8 cellular contexts compared by ENCODE assay signal in genomic region chr13:44055741-44056140, GRCh38.
DNase-seq lines count a peak whose midpoint lies in the region; ATAC-seq, FAIRE-seq and TF ChIP-seq lines count a peak whose summit lies in the region.
"Not testable (repeated sequence)": the region's sequence is repeated elsewhere in the genome, so short reads cannot be mapped to it uniquely, and the experiment has no call there.

No MANE protein-coding gene starts in this region.

- POLR2A ChIA-PET in Caco-2 (lab: Charles Lee), result not testable (repeated sequence)

- not testable (repeated sequence) for H3K9me3 Mint-ChIP-seq in Caco-2 (ENCODE audit: unreplicated experiment); activated T-cell treated with anti-CD3 and anti-CD28 coated beads, Interleukin-2, amount 50 U/mL, for 72 hours; stimulated activated naive CD8-positive, alpha-beta T cell treated with anti-CD3 and anti-CD28 coated beads, Interleukin-15, amount 100 ng/mL, for 72 hours

- H3K27ac Mint-ChIP-seq in Caco-2 (ENCODE audit: unreplicated experiment), result peak overlapping the region; percentile 19
- H3K27ac Mint-ChIP-seq in activated T-cell treated with anti-CD3 and anti-CD28 coated beads, Interleukin-2, amount 50 U/mL, for 72 hours, result not testable (repeated sequence)
- peak overlapping the region in 1 of 2 donors; percentile 32 for H3K27ac Mint-ChIP-seq in stimulated activated naive CD8-positive, alpha-beta T cell treated with anti-CD3 and anti-CD28 coated beads, Interleukin-15, amount 100 ng/mL, for 72 hours

- H3K36me3 Mint-ChIP-seq in Caco-2 (ENCODE audit: insufficient read depth, unreplicated experiment); activated T-cell treated with anti-CD3 and anti-CD28 coated beads, Interleukin-2, amount 50 U/mL, for 72 hours (ENCODE audit: insufficient read depth in 2 of 2): not testable (repeated sequence)

- peaks cover 37% of the 10 kb centered on the region for H3K4me1 Mint-ChIP-seq in Caco-2 (ENCODE audit: low read depth, unreplicated experiment)
- not testable (repeated sequence) for H3K4me1 Mint-ChIP-seq in activated T-cell treated with anti-CD3 and anti-CD28 coated beads, Interleukin-2, amount 50 U/mL, for 72 hours (ENCODE audit: low read depth)
- peaks cover 11% of the 10 kb centered on the region for H3K4me1 Mint-ChIP-seq in stimulated activated naive CD8-positive, alpha-beta T cell treated with anti-CD3 and anti-CD28 coated beads, Interleukin-15, amount 100 ng/mL, for 72 hours

- not testable (repeated sequence) for H3K27ac ChIP-seq in osteoblast (ENCODE audit: low read depth, low read length)

- not testable (repeated sequence) for FAIRE-seq in bronchial epithelial cell (lab: Jason Lieb, UNC)

- not testable (repeated sequence) for H4K20me1 ChIP-seq in osteoblast (ENCODE audit: insufficient read depth, low read length)

- H3K27me3 Mint-ChIP-seq in Caco-2 (ENCODE audit: insufficient read depth, unreplicated experiment), result not testable (repeated sequence)
- peaks cover 43% of the 10 kb centered on the region for H3K27me3 Mint-ChIP-seq in activated T-cell treated with anti-CD3 and anti-CD28 coated beads, Interleukin-2, amount 50 U/mL, for 72 hours (ENCODE audit: low read depth)
- H3K27me3 Mint-ChIP-seq in stimulated activated naive CD8-positive, alpha-beta T cell treated with anti-CD3 and anti-CD28 coated beads, Interleukin-15, amount 100 ng/mL, for 72 hours, result peaks cover 42% of the 10 kb centered on the region

- BruUV-seq in Caco-2 (replicated peaks; lab: Mats Ljungman, UMichigan), result not testable (repeated sequence)

- H3K79me2 ChIP-seq in osteoblast (ENCODE audit: insufficient read depth, low read length), result not testable (repeated sequence)

- H3K36me3 ChIP-seq in Caco-2 (ENCODE audit: control insufficient read depth, insufficient read depth, low read length); bronchial epithelial cell (ENCODE audit: control insufficient read depth, insufficient read depth, low read length); osteoblast (ENCODE audit: insufficient read depth, low read length): not testable (repeated sequence)

- not testable (repeated sequence) for H3K9me3 ChIP-seq in Caco-2; osteoblast (ENCODE audit: low read depth, low read length)

- intact Hi-C loops in Caco-2 (cut with micrococcal nuclease; ENCODE audit: unreplicated experiment); left cardiac atrium (cut with DNase I): not testable (repeated sequence)

- H3K27me3 ChIP-seq in Caco-2 (replicated peaks; ENCODE audit: control insufficient read depth, insufficient read depth, low read length); bronchial epithelial cell (ENCODE audit: control insufficient read depth, insufficient read depth, low read length); osteoblast (ENCODE audit: insufficient read depth, low read length): not testable (repeated sequence)

- H3K4me3 Mint-ChIP-seq in Caco-2 (ENCODE audit: unreplicated experiment), result peak overlapping the region; percentile 21
- peak overlapping the region; percentile 13 to 37 for H3K4me3 Mint-ChIP-seq in activated T-cell treated with anti-CD3 and anti-CD28 coated beads, Interleukin-2, amount 50 U/mL, for 72 hours
- H3K4me3 Mint-ChIP-seq in stimulated activated naive CD8-positive, alpha-beta T cell treated with anti-CD3 and anti-CD28 coated beads, Interleukin-15, amount 100 ng/mL, for 72 hours, result peak overlapping the region; percentile 17 to 53

- peaks cover 48% of the 10 kb centered on the region for H3K4me1 ChIP-seq in Caco-2
- peaks cover 13% of the 10 kb centered on the region for H3K4me1 ChIP-seq in osteoblast (ENCODE audit: insufficient read depth, low read length)

- not testable (repeated sequence) for H2AFZ ChIP-seq in osteoblast (ENCODE audit: low read length)

- not testable (repeated sequence) for ATAC-seq in activated T-cell treated with anti-CD3 and anti-CD28 coated beads, Interleukin-2, amount 50 U/mL, for 72 hours (replicated peaks in 1 of 2)
- ATAC-seq in left cardiac atrium, result peak; percentile 80 to 84
- peak; percentile 28 for ATAC-seq in stimulated activated naive CD8-positive, alpha-beta T cell treated with anti-CD3 and anti-CD28 coated beads, Interleukin-15, amount 100 ng/mL, for 72 hours

- TF ChIP-seq CTCF in Caco-2 (IDR thresholded peaks at IDR 0.05; ENCODE audit: insufficient read depth in 1 of 2, low read depth in 1 of 2, low read length in 1 of 2, severe bottlenecking in 1 of 2, unreplicated experiment in 1 of 2); bronchial epithelial cell (IDR thresholded peaks at IDR 0.05; ENCODE audit: insufficient read depth, low read length, severe bottlenecking); osteoblast (IDR thresholded peaks at IDR 0.05; ENCODE audit: extremely low read depth, low read depth, low read length): not testable (repeated sequence)

- H3K4me2 ChIP-seq in osteoblast (ENCODE audit: insufficient read depth, low read length), result peak overlapping the region; percentile 36

- CTCF ChIA-PET in Caco-2 (lab: Charles Lee), result not testable (repeated sequence)

- DNase-seq in Caco-2 (peak in 1 of 2 experiments; percentile 5), NCI-H146 (lab: John Stamatoyannopoulos, UW) (peak; percentile 17), bronchial epithelial cell (ENCODE audit: low read depth) (peak; percentile 51), left cardiac atrium (peak; percentile 33), kidney tubule cell (ENCODE audit: low spot score) (peak; percentile 41)
- not testable (repeated sequence) for DNase-seq in activated T-cell treated with anti-CD3 and anti-CD28 coated beads, Interleukin-2, amount 50 U/mL, for 72 hours; osteoblast (ENCODE audit: insufficient read length, low spot score, missing footprints); stimulated activated naive CD8-positive, alpha-beta T cell treated with anti-CD3 and anti-CD28 coated beads, Interleukin-15, amount 100 ng/mL, for 72 hours

- H3K4me3 ChIP-seq in Caco-2 (ENCODE audit: low read depth, low read length); bronchial epithelial cell (ENCODE audit: low read depth, low read length); osteoblast (ENCODE audit: insufficient read depth, low read length): not testable (repeated sequence)
